In the genomic region with DNA sequence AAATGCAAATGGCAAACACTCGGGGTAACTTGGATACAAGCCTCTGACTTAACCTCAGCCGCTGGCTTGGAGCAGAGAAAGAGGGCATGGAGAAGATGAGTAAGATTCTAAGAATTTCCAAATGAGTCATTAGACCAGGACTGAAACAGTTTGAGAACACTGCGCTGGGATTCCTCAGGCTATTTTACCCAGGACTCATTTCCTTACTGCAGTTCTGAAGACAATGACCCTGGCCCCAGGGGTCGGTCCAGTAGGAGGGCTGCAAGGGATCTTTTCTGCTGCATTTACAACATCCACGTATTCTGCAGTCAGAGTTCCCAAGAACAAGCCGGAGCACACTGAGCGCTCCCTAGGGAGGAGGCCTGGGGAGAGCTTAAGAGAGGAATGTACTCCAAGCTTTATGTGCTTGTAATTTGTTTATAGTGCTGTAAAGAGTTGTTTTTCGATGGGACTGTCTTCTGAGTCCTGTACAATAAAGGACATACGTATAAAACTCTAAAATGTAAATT, we compare ENCODE assay signal across 8 cellular contexts. TPM values are rescaled to one million over a fixed set of nuclear protein-coding genes. Genes with fewer than 3 reads are reported as not detected.
DNase-seq lines count a peak whose midpoint lies in the region; ATAC-seq and TF ChIP-seq lines count a peak whose summit lies in the region.

No MANE protein-coding gene starts in this region.

- no peaks in the 10 kb centered on the region for H3K9me3 ChIP-seq in left ventricle myocardium inferior (replicated peaks)
- H3K9me3 ChIP-seq in CD8-positive, alpha-beta T cell (ENCODE audit: low read length), result no peaks in the 10 kb centered on the region

- no peaks in the 10 kb centered on the region for H3K36me3 ChIP-seq in left ventricle myocardium inferior
- H3K36me3 ChIP-seq in CD8-positive, alpha-beta T cell (ENCODE audit: insufficient read depth, low read length), result no peaks in the 10 kb centered on the region

- peaks cover 3% of the 10 kb centered on the region for H3K27me3 Mint-ChIP-seq in CD8-positive, alpha-beta T cell (ENCODE audit: low read depth)

- peak; percentile 17 for DNase-seq in GOT3 (lab: John Stamatoyannopoulos, UW)
- peak; percentile 48 for DNase-seq in left ventricle myocardium inferior
- peak; percentile 100 for DNase-seq in skeletal muscle cell (ENCODE audit: low read depth)
- DNase-seq in CD8-positive, alpha-beta T cell, result no peak
- DNase-seq in NCI-H2029 treated with DMSO at 0.1 percent for 48 hours (lab: John Stamatoyannopoulos, UW), result no peak

- 0 out of 2 replicates have a peak overlapping the region, but pooled peaks have one; percentile 8 for H3K4me3 ChIP-seq in WI38 (ENCODE audit: low read depth, low read length)
- H3K4me3 ChIP-seq in left ventricle myocardium inferior, result peak overlapping the region; percentile 4
- H3K4me3 ChIP-seq in skeletal muscle cell (ENCODE audit: low read depth, low read length), result no peak overlapping the region
- H3K4me3 ChIP-seq in CD8-positive, alpha-beta T cell (ENCODE audit: low read depth, low read length), result no peak overlapping the region

- no peaks in the 10 kb centered on the region for H3K27me3 ChIP-seq in left ventricle myocardium inferior (ENCODE audit: low read depth)
- H3K27me3 ChIP-seq in CD8-positive, alpha-beta T cell (ENCODE audit: insufficient read depth, low read length), result peaks cover 3% of the 10 kb centered on the region

- ATAC-seq in CD8-positive, alpha-beta T cell, result no peak
- ATAC-seq in GM21529 (IDR thresholded peaks at IDR 0.05; ENCODE audit: unreplicated experiment) (no peak), GM18498 (IDR thresholded peaks at IDR 0.05; ENCODE audit: unreplicated experiment) (no peak)

- peak overlapping the region; percentile 88 for H3K27ac ChIP-seq in left ventricle myocardium inferior (replicated peaks)
- H3K27ac ChIP-seq in CD8-positive, alpha-beta T cell (ENCODE audit: low read depth, low read length), result no peak overlapping the region

- no peaks in the 10 kb centered on the region for H3K4me1 Mint-ChIP-seq in CD8-positive, alpha-beta T cell (ENCODE audit: low read depth)

- H3K27ac Mint-ChIP-seq in CD8-positive, alpha-beta T cell, result no peak overlapping the region

- POLR2A ChIA-PET in CD8-positive, alpha-beta T cell (lab: Charles Lee), result no interaction called here

- H3K4me1 ChIP-seq in left ventricle myocardium inferior, result peaks cover 44% of the 10 kb centered on the region
- H3K4me1 ChIP-seq in CD8-positive, alpha-beta T cell (ENCODE audit: insufficient read depth, low read length), result no peaks in the 10 kb centered on the region

- no peak overlapping the region for H3K4me3 Mint-ChIP-seq in CD8-positive, alpha-beta T cell

- no peaks in the 10 kb centered on the region for H3K36me3 Mint-ChIP-seq in CD8-positive, alpha-beta T cell

- no peaks in the 10 kb centered on the region for H3K9me3 Mint-ChIP-seq in CD8-positive, alpha-beta T cell

- no peak for TF ChIP-seq CTCF in WI38 (IDR thresholded peaks at IDR 0.05; ENCODE audit: low read depth, low read length)
- no peak for TF ChIP-seq CTCF in left ventricle myocardium inferior (IDR thresholded peaks at IDR 0.05; ENCODE audit: borderline replicate concordance)
- no peak for TF ChIP-seq CTCF in CD8-positive, alpha-beta T cell (IDR thresholded peaks at IDR 0.05)

- intact Hi-C loops in left ventricle myocardium inferior (cut with micrococcal nuclease), result no loop called here
- intact Hi-C loops in CD8-positive, alpha-beta T cell (cut with DNase I, micrococcal nuclease), result no loop called here

- CTCF ChIA-PET in CD8-positive, alpha-beta T cell (lab: Charles Lee), result no interaction called here

RNA-seq across cellular contexts. Expression of gene SORBS2, which starts 27.3 kb away (rescaled TPM):
- 1,282 TPM for total RNA-seq in left ventricle myocardium inferior
- under 1 TPM in 1 of 2 experiments, not detected in 1; 0.08 TPM for total RNA-seq in CD8-positive, alpha-beta T cell

Comparison
In these comparisons a context has a peak if more than half of its experiments do, and no peak if none do; other contexts are left out.
1. DNase-seq: peak in GOT3 (single experiment), left ventricle myocardium inferior (single experiment) and skeletal muscle cell (single experiment); none in CD8-positive, alpha-beta T cell (0 of 7) and NCI-H2029 treated with DMSO at 0.1 percent for 48 hours (single experiment).
2. H3K4me3 ChIP-seq: peak in WI38 (single experiment) and left ventricle myocardium inferior (single experiment); none in skeletal muscle cell (single experiment) and CD8-positive, alpha-beta T cell (single experiment).
3. RNA of gene SORBS2, which starts 27.3 kb away (total RNA-seq): 1,282 TPM in left ventricle myocardium inferior (single experiment); 0.08 TPM in CD8-positive, alpha-beta T cell; every median in the first group is over 1,000 times any median in the second.